ENCODE assay signal across 1 cellular context in genomic region chr1:93616996-93617669, GRCh38.
A peak's percentile ranks its signal among the peaks of the same experiment; 100 is the strongest.
TF ChIP-seq lines count a peak whose summit lies in the region.

No MANE protein-coding gene starts in this region.

TF ChIP-seq in HepG2, 621 proteins besides CTCF, POLR2A, EP300 and RAD21 (continued from another document and continues in another):
- TF ChIP-seq RERE (CRISPR knock-in tag; IDR thresholded peaks at IDR 0.05; ENCODE audit: low read depth) (no peak), NBN (conservative IDR thresholded peaks at IDR 0.05) (no peak), EED (CRISPR knock-in tag; IDR thresholded peaks at IDR 0.05) (no peak), PRDM10 (CRISPR knock-in tag; IDR thresholded peaks at IDR 0.05; ENCODE audit: low read depth) (no peak), PCBP2 (optimal IDR thresholded peaks at IDR 0.05; ENCODE audit: low read depth, low read length, poor library complexity, severe bottlenecking) (peak; percentile 17), CSRNP1 (CRISPR knock-in tag; IDR thresholded peaks at IDR 0.05) (no peak), FOSL1 (CRISPR knock-in tag; IDR thresholded peaks at IDR 0.05; ENCODE audit: borderline replicate concordance) (peak; percentile 69), TRIM24 (CRISPR knock-in tag; IDR thresholded peaks at IDR 0.05) (no peak), SIN3A (IDR thresholded peaks at IDR 0.05; ENCODE audit: borderline replicate concordance, low read depth, low read length) (no peak), MATR3 (CRISPR knock-in tag; IDR thresholded peaks at IDR 0.05) (no peak), ZNF724P (CRISPR knock-in tag; IDR thresholded peaks at IDR 0.05; ENCODE audit: borderline replicate concordance) (no peak), REST (IDR thresholded peaks at IDR 0.05; ENCODE audit: borderline replicate concordance in 1 of 2, low read depth in 1 of 2, low read length in 2 of 2) (no peak), HNF4G (IDR thresholded peaks at IDR 0.05; ENCODE audit: borderline replicate concordance, low read depth, low read length) (no peak), HNF4G (CRISPR knock-in tag; IDR thresholded peaks at IDR 0.05; ENCODE audit: borderline replicate concordance, low read depth) (no peak), CCAR2 (optimal IDR thresholded peaks at IDR 0.05; ENCODE audit: low read depth, low read length) (no peak), TFE3 (CRISPR knock-in tag; IDR thresholded peaks at IDR 0.05) (peak; percentile 78; the same call in 1 of the 2 replicates), BRF2 (CRISPR knock-in tag; IDR thresholded peaks at IDR 0.05) (0 out of 2 replicates have a peak, but pooled peaks have one; percentile 10), ZNF670 (CRISPR knock-in tag; IDR thresholded peaks at IDR 0.05; ENCODE audit: borderline replicate concordance) (peak; percentile 67; the same call in 1 of the 2 replicates), ZNF629 (CRISPR knock-in tag; conservative IDR thresholded peaks at IDR 0.05) (no peak), ETV5 (CRISPR knock-in tag; IDR thresholded peaks at IDR 0.05; ENCODE audit: borderline replicate concordance) (peak; percentile 72), HMG20B (CRISPR knock-in tag; conservative IDR thresholded peaks at IDR 0.05) (no peak; the same call in 1 of the 2 replicates), CREBL2 (CRISPR knock-in tag; IDR thresholded peaks at IDR 0.05; ENCODE audit: borderline replicate concordance) (no peak), IRX3 (CRISPR knock-in tag; IDR thresholded peaks at IDR 0.05; ENCODE audit: borderline replicate concordance, low read depth) (no peak), ZNF580 (CRISPR knock-in tag; IDR thresholded peaks at IDR 0.05; ENCODE audit: borderline replicate concordance, low read depth) (no peak), ZBTB39 (CRISPR knock-in tag; IDR thresholded peaks at IDR 0.05) (no peak), PAF1 (CRISPR knock-in tag; IDR thresholded peaks at IDR 0.05) (no peak), ZXDC (CRISPR knock-in tag; IDR thresholded peaks at IDR 0.05) (0 out of 2 replicates have a peak, but pooled peaks have one; percentile 16)
